In the genomic region with DNA sequence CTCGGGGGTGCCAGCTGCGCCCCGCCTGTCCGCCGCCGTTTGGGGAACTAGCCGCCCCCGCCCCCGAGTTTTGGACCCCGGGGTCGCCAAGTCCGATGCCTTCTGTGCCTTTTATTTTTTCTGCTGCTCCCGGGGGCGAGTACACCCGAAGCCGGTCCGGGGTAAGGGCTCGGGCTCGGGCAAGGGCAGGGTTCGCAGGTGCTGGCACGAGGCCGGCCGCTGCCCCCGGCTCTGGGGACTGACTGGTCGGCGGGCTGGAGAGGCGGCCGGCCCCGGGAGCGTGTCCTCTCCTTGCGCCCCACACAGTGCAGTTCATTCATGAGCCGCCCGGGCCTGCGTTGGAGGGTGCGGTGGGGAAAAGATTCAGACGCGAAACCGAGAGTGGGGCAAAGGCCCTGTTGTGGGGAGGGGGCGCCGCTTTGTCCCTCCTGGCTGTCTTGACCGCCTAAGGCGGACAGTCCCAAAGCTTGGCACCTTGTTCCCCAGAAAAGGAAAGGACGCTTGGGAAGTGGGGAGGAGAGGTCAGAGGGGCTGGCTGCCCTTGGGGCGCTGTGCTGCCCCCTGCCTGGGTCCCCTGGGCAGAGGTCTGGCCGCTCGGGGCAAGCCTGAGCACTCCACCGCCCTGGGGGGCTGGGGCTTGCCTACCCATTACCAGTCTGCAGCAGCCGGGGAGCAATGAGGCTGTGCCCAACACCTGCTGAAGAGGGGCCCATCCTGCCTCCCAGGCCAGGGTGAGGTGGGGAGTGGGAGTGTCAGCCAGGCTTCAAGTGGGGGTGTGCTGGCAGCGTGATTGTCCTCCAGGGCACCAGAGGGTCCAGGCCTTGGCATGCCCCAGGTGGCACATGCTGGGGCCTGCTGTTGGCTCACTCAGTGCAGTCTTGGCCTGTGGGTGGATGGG, we compare ENCODE assay signal across 8 cellular contexts. TPM values are rescaled to one million over a fixed set of nuclear protein-coding genes. Genes with fewer than 3 reads are reported as not detected.
DNase-seq lines count a peak whose midpoint lies in the region; ATAC-seq and TF ChIP-seq lines count a peak whose summit lies in the region.

No MANE protein-coding gene starts in this region.

- intact Hi-C loops in sigmoid colon (cut with DNase I), result loop anchor here (5.0 kb wide), 3 partner anchors 94 to 956 kb away; partner anchors contain the start of genes CDC5L, SLC29A1 and SRF

- WGBS in iPS DF 6.9 (ENCODE audit: insufficient coverage, insufficient read length), result no CpG with 5 or more reads among the region's 49 CpGs
- WGBS in sigmoid colon, 2 donors, result 4 to 10% methylated on average over 49 of the region's 49 CpGs

- H3K4me1 ChIP-seq in ACC112 (ENCODE audit: control insufficient read depth, insufficient read depth, low read length, unreplicated experiment) (peaks cover 31% of the 10 kb centered on the region), iPS DF 6.9 (ENCODE audit: control insufficient read depth, insufficient read depth, low read length) (peaks cover 5% of the 10 kb centered on the region), sigmoid colon (peaks cover 0 to 47% (median 45%) of the 10 kb centered on the region in 4 donors)

- POLR2A ChIA-PET in GM10248 (lab: Yijun Ruan, JAX), result interaction anchor here (0.5 kb wide), 1 partner anchor 35 kb away, joined by 11 read pairs; no protein-coding TSS in a partner anchor

- DNase-seq in GM10248 (ENCODE audit: extremely low spot score) (peak; percentile 61), NCI-H460 (ENCODE audit: extremely low read depth, low read depth) (peak; percentile 17), astrocyte of the hippocampus (ENCODE audit: low read depth, low spot score) (peak; percentile 58), iPS DF 6.9 (ENCODE audit: low read depth, low spot score) (no peak), sigmoid colon (peak; percentile 78), dedifferentiated amniotic fluid mesenchymal stem cell (ENCODE audit: extremely low spot score) (no peak)

- H3K36me3 ChIP-seq in ACC112 (ENCODE audit: insufficient read depth, low read length) (no peaks in the 10 kb centered on the region), iPS DF 6.9 (ENCODE audit: control insufficient read depth, insufficient read depth, low read length) (no peaks in the 10 kb centered on the region), sigmoid colon (no peaks in the 10 kb centered on the region)

- H3K4me3 ChIP-seq in ACC112 (ENCODE audit: low read depth, low read length), result peak overlapping the region; percentile 96
- H3K4me3 ChIP-seq in iPS DF 6.9 (ENCODE audit: low read length), result peak overlapping the region; percentile 78
- peak overlapping the region; percentile 89 to 100 (median 98) for H3K4me3 ChIP-seq in sigmoid colon

- TF ChIP-seq EP300 in sigmoid colon (IDR thresholded peaks at IDR 0.05), result no peak

- H3K27ac ChIP-seq in ACC112 (ENCODE audit: low read depth, low read length) (no peak overlapping the region), iPS DF 6.9 (ENCODE audit: low read length) (no peak overlapping the region), sigmoid colon (peak overlapping the region; percentile 89 to 98 (median 94))

- no peak for ATAC-seq in HG03521 (IDR thresholded peaks at IDR 0.05; ENCODE audit: unreplicated experiment)

- peaks cover 59% of the 10 kb centered on the region for H3K79me2 ChIP-seq in ACC112 (ENCODE audit: control insufficient read depth, insufficient read depth, low read length, unreplicated experiment)

- TF ChIP-seq CTCF in GM10248 (IDR thresholded peaks at IDR 0.05; ENCODE audit: control extremely low read depth, extremely low read depth, low read depth, missing control alignments) (no peak), sigmoid colon (IDR thresholded peaks at IDR 0.05) (peak in 3 of 4 experiments; percentile 26 to 53 (median 34))

- H2AFZ ChIP-seq in ACC112 (ENCODE audit: low read length, unreplicated experiment), result peak overlapping the region; percentile 90

- no peaks in the 10 kb centered on the region for H3K9me3 ChIP-seq in iPS DF 6.9 (ENCODE audit: control insufficient read depth, insufficient read depth, low read length)
- no peaks in the 10 kb centered on the region for H3K9me3 ChIP-seq in sigmoid colon

- CTCF ChIA-PET in GM10248 (lab: Yijun Ruan, JAX), result interaction anchor here (1.3 kb wide), 1 partner anchor 23 kb away, joined by 4 read pairs; no protein-coding TSS in a partner anchor

- no peak for TF ChIP-seq POLR2A in sigmoid colon (IDR thresholded peaks at IDR 0.05)

- H3K27me3 ChIP-seq in ACC112 (ENCODE audit: insufficient read depth, low read length) (no peaks in the 10 kb centered on the region), iPS DF 6.9 (ENCODE audit: control insufficient read depth, insufficient read depth, low read length) (no peaks in the 10 kb centered on the region), sigmoid colon (no peaks in the 10 kb centered on the region)

RNA-seq across cellular contexts. Expression of gene TMEM63B, which starts 0.9 kb away (rescaled TPM):
- 17.7 and 17.8 TPM in 2 replicates for total RNA-seq in NCI-H460 (2014; rRNA removed; shearing (Covaris generic))
- 24.8 and 31.5 TPM in 2 replicates for polyA plus RNA-seq in NCI-H460 (2014; cell fraction: nucleus; rRNA removed)
- 10 to 100 TPM; 10.0 to 21.3 (median 16.3) TPM for total RNA-seq in sigmoid colon
- polyA plus RNA-seq in sigmoid colon, result 10 to 100 TPM in 2 of 3 donors, 1 to 10 TPM in 1; 9.0 to 48.5 (median 14.6) TPM

RNA-seq across cellular contexts. Expression of gene MRPL14, which starts 1.0 kb away (rescaled TPM):
- total RNA-seq in NCI-H460 (2014; rRNA removed; shearing (Covaris generic)), result 41.4 and 43.9 TPM in 2 replicates
- polyA plus RNA-seq in NCI-H460 (2014; cell fraction: nucleus; rRNA removed), result 55.4 and 92.6 TPM in 2 replicates
- total RNA-seq in sigmoid colon, result 10 to 100 TPM; 32.4 to 55.8 (median 45.3) TPM
- 100 to 1,000 TPM in 2 of 3 donors, 10 to 100 TPM in 1; 85.6 to 150 (median 109) TPM for polyA plus RNA-seq in sigmoid colon

RNA-seq across cellular contexts. Expression of gene CAPN11, which starts 30.4 kb away (rescaled TPM):
- total RNA-seq in NCI-H460 (2014; rRNA removed; shearing (Covaris generic)), result not detected in 2 replicates
- not detected in 2 replicates for polyA plus RNA-seq in NCI-H460 (2014; cell fraction: nucleus; rRNA removed)
- under 1 TPM in 1 of 4 donors, not detected in 3; 0.82 TPM for total RNA-seq in sigmoid colon
- polyA plus RNA-seq in sigmoid colon, result 1 to 10 TPM in 1 of 3 donors, under 1 TPM in 2; 0.41 to 1.6 (median 0.60) TPM

Comparison
In these comparisons a context has a peak if more than half of its experiments do, and no peak if none do; other contexts are left out.
1. H3K27ac ChIP-seq: peak in sigmoid colon (4 of 4); none in ACC112 (single experiment) and iPS DF 6.9 (single experiment).
2. DNase-seq: peak in GM10248 (single experiment), NCI-H460 (single experiment), astrocyte of the hippocampus (single experiment) and sigmoid colon (single experiment); none in iPS DF 6.9 (single experiment) and dedifferentiated amniotic fluid mesenchymal stem cell (single experiment).
3. Peak in every context shown above with its lines, with median percentiles within 50 percentile points of each other: H3K4me3 ChIP-seq.